In genomic region chr11:20368441-20368840, GRCh38 we compare ENCODE assay signal across 1 cellular context.
TF ChIP-seq lines count a peak whose summit lies in the region.

No MANE protein-coding gene starts in this region.

TF ChIP-seq in HepG2, 621 proteins besides CTCF, POLR2A, EP300 and RAD21:
- no peak for TF ChIP-seq ZNF629 (CRISPR knock-in tag; conservative IDR thresholded peaks at IDR 0.05)
- peak; percentile 24 to 53; a peak in 3 of 4 replicates for TF ChIP-seq MAFK (conservative IDR thresholded peaks at IDR 0.05 in 1 of 2, IDR thresholded peaks at IDR 0.05 in 1 of 2; ENCODE audit: low read length in 2 of 2)
- no peak for TF ChIP-seq TCF12 (IDR thresholded peaks at IDR 0.05)
- no peak for TF ChIP-seq TCF12 (CRISPR knock-in tag; IDR thresholded peaks at IDR 0.05)
- peak; percentile 59 for TF ChIP-seq MAFF (IDR thresholded peaks at IDR 0.05; ENCODE audit: low read depth, low read length)
- no peak for TF ChIP-seq REPIN1 (CRISPR knock-in tag; IDR thresholded peaks at IDR 0.05; ENCODE audit: borderline replicate concordance, low read depth)
